16 cellular contexts compared by ENCODE assay signal in genomic region chr4:11130195-11130975, GRCh38.
DNase-seq lines count a peak whose midpoint lies in the region; ATAC-seq and TF ChIP-seq lines count a peak whose summit lies in the region.
"Had no signal": no experiment of that assay in that cellular context is flagged by ENCODE, and none has a peak within 500 bp of the region (broad histone marks: within the 10 kb centered on the region; RNA-seq: fewer than 3 reads in every experiment).

No MANE protein-coding gene starts in this region.

- no peak for ATAC-seq in GM21576 (IDR thresholded peaks at IDR 0.05; ENCODE audit: unreplicated experiment)
- ATAC-seq: activated CD8-positive, alpha-beta memory T cell treated with anti-CD3 and anti-CD28 coated beads, Interleukin-2, amount 10 ng/mL, durations not matched to agents 7 days and 5 days; gastroesophageal sphincter; natural killer cell had no signal

- no CpG with 5 or more reads among the region's 4 CpGs for WGBS in trophoblast cell (ENCODE audit: extremely low coverage, insufficient coverage, insufficient read length)

- H4K8ac ChIP-seq in trophoblast cell (ENCODE audit: low read depth, low read length) = no peak overlapping the region

- no peak overlapping the region for H2AFZ ChIP-seq in trophoblast cell (ENCODE audit: insufficient read depth, low read length, poor library complexity)

- no peaks in the 10 kb centered on the region for H3K27me3 ChIP-seq in trophoblast cell (ENCODE audit: insufficient read depth, low read length)
- H3K27me3 ChIP-seq: BE2C had no signal

- H3K4me2 ChIP-seq in trophoblast cell (ENCODE audit: low read length) = no peak overlapping the region

- no peak overlapping the region for H3K4ac ChIP-seq in trophoblast cell (ENCODE audit: low read depth, low read length)

- no peak overlapping the region for H2BK12ac ChIP-seq in trophoblast cell (ENCODE audit: low read length)

- DNase-seq in H4 (ENCODE audit: low spot score) (peak; percentile 71), T1000 (lab: John Stamatoyannopoulos, UW) (peak; percentile 86), fibroblast of the aortic adventitia (ENCODE audit: low read depth) (peak; percentile 99), trophoblast cell (peak; percentile 80 to 90), NCI-H2029 treated with DMSO at 0.1 percent for 48 hours (lab: John Stamatoyannopoulos, UW) (no peak), HPDE6-E6E7 (ENCODE audit: extremely low spot score) (no peak)
- DNase-seq in central memory CD4-positive, alpha-beta T cell = no peak
- DNase-seq: activated CD8-positive, alpha-beta memory T cell treated with anti-CD3 and anti-CD28 coated beads, Interleukin-2, amount 10 ng/mL, durations not matched to agents 7 days and 5 days; BE2C; dermis blood vessel endothelial cell; HCEC 1CT; natural killer cell; NCI-H1417 treated with DMSO at 0.1 percent for 48 hours; NCI-H526 had no signal

- no peaks in the 10 kb centered on the region for H3K36me3 ChIP-seq in trophoblast cell (ENCODE audit: control insufficient read depth in 1 of 2, insufficient read depth in 2 of 2, low read length in 2 of 2)
- H3K36me3 ChIP-seq: BE2C, gastroesophageal sphincter had no signal

- H2BK120ac ChIP-seq in trophoblast cell (ENCODE audit: insufficient read depth, low read length, poor library complexity) = no peak overlapping the region

- H4K12ac ChIP-seq in trophoblast cell (ENCODE audit: low read depth, low read length) = no peak overlapping the region

- H3K79me2 ChIP-seq in trophoblast cell (ENCODE audit: control insufficient read depth, insufficient read depth, low read length, poor library complexity) = no peaks in the 10 kb centered on the region

- peaks cover 4 to 5% of the 10 kb centered on the region in 2 experiments for H3K4me1 ChIP-seq in trophoblast cell (ENCODE audit: control insufficient read depth in 1 of 2, insufficient read depth in 2 of 2, low read length in 2 of 2)
- H3K4me1 ChIP-seq: BE2C, gastroesophageal sphincter had no signal

- no peak overlapping the region for H3K18ac ChIP-seq in trophoblast cell (ENCODE audit: low read length)

- no peak for TF ChIP-seq CTCF in fibroblast of the aortic adventitia (IDR thresholded peaks at IDR 0.05; ENCODE audit: insufficient read depth, low read length)

- peak overlapping the region; percentile 17 for H2AK5ac ChIP-seq in trophoblast cell (ENCODE audit: low read length)

- no peak overlapping the region for H3K4me3 ChIP-seq in fibroblast of the aortic adventitia (ENCODE audit: low read depth, low read length)
- H3K4me3 ChIP-seq in trophoblast cell (ENCODE audit: low read depth, low read length) = no peak overlapping the region
- H3K4me3 ChIP-seq: gastroesophageal sphincter had no signal

- H3K27ac ChIP-seq in trophoblast cell (ENCODE audit: low read depth, low read length) = no peak overlapping the region
- H3K27ac ChIP-seq: gastroesophageal sphincter had no signal

- H3K23ac ChIP-seq in trophoblast cell (ENCODE audit: low read length) = no peak overlapping the region

- peaks cover 2% of the 10 kb centered on the region for H3K79me1 ChIP-seq in trophoblast cell (ENCODE audit: low read length)

- no peak overlapping the region for H3K9ac ChIP-seq in trophoblast cell (ENCODE audit: low read length)

- H3K14ac ChIP-seq in trophoblast cell (ENCODE audit: low read length) = no peak overlapping the region

- H2BK5ac ChIP-seq in trophoblast cell (ENCODE audit: low read depth, low read length, poor library complexity) = no peak overlapping the region

- H3K9me3 ChIP-seq in trophoblast cell (ENCODE audit: insufficient read depth, low read depth, low read length) = no peaks in the 10 kb centered on the region
- H3K9me3 ChIP-seq: gastroesophageal sphincter had no signal

- H4K91ac ChIP-seq in trophoblast cell (ENCODE audit: low read depth, low read length) = no peak overlapping the region

Comparison
In these comparisons a context has a peak if more than half of its experiments do, and no peak if none do; other contexts are left out.
1. DNase-seq: peak in H4 (single experiment), T1000 (single experiment), fibroblast of the aortic adventitia (single experiment) and trophoblast cell (2 of 2); none in central memory CD4-positive, alpha-beta T cell (single experiment), NCI-H2029 treated with DMSO at 0.1 percent for 48 hours (single experiment) and HPDE6-E6E7 (single experiment).